Comparison of ENCODE assay signal across 25 cellular contexts in genomic region chr19:5942991-5943390, GRCh38. TPM values are rescaled to one million over a fixed set of nuclear protein-coding genes. Genes with fewer than 3 reads are reported as not detected.
DNase-seq lines count a peak whose midpoint lies in the region; ATAC-seq and TF ChIP-seq lines count a peak whose summit lies in the region.
"Had no signal": no experiment of that assay in that cellular context is flagged by ENCODE, and none has a peak within 500 bp of the region (broad histone marks: within the 10 kb centered on the region; RNA-seq: fewer than 3 reads in every experiment).

No MANE protein-coding gene starts in this region.

- TF ChIP-seq CTCF in HEK293 (tag by site-specific recombination; IDR thresholded peaks at IDR 0.05) (no peak), hepatocyte (IDR thresholded peaks at IDR 0.05; ENCODE audit: poor library complexity) (no peak)

- H3K4me3 ChIP-seq in HEK293 (ENCODE audit: low read depth, low read length), result no peak overlapping the region
- H3K4me3 ChIP-seq in hepatocyte, result no peak overlapping the region
- no peak overlapping the region for H3K4me3 ChIP-seq in rectal smooth muscle tissue (ENCODE audit: low read length)
- H3K4me3 ChIP-seq: body of pancreas, gastrocnemius medialis, ovary, tibial nerve had no signal

- no peak overlapping the region for H3K9ac ChIP-seq in rectal smooth muscle tissue (ENCODE audit: low read length)

- H3K36me3 Mint-ChIP-seq in activated CD8-positive, alpha-beta T cell treated with anti-CD3 and anti-CD28 coated beads, Interleukin-2, amount 10 ng/mL, durations not matched to agents 7 days and 5 days (ENCODE audit: low read depth), result peaks cover 32% of the 10 kb centered on the region

- H3K4me1 Mint-ChIP-seq in activated CD8-positive, alpha-beta T cell treated with anti-CD3 and anti-CD28 coated beads, Interleukin-2, amount 10 ng/mL, durations not matched to agents 7 days and 5 days (ENCODE audit: low read depth), result peaks cover 18% of the 10 kb centered on the region

- no peak overlapping the region for H2AFZ ChIP-seq in hepatocyte

- H3K27ac ChIP-seq in HEK293 (ENCODE audit: extremely low read depth, low read depth, low read length) (no peak overlapping the region), hepatocyte (peak overlapping the region; percentile 80), rectal smooth muscle tissue (ENCODE audit: low read depth, low read length) (peak overlapping the region; percentile 73)
- H3K27ac ChIP-seq: body of pancreas, gastrocnemius medialis, ovary, WERI-Rb-1 had no signal

- peak overlapping the region; percentile 24 for H3K4me2 ChIP-seq in hepatocyte

- H3K27me3 ChIP-seq in hepatocyte (no peaks in the 10 kb centered on the region), rectal smooth muscle tissue (ENCODE audit: control insufficient read depth, insufficient read depth, low read length) (no peaks in the 10 kb centered on the region)
- H3K27me3 ChIP-seq: body of pancreas, gastrocnemius medialis, ovary, tibial nerve had no signal

- peaks cover 45% of the 10 kb centered on the region for H4K20me1 ChIP-seq in hepatocyte (ENCODE audit: insufficient read depth, poor library complexity, severe bottlenecking)

- no peaks in the 10 kb centered on the region for H3K27me3 Mint-ChIP-seq in activated CD8-positive, alpha-beta T cell treated with anti-CD3 and anti-CD28 coated beads, Interleukin-2, amount 10 ng/mL, durations not matched to agents 7 days and 5 days (ENCODE audit: low read depth)
- H3K27me3 Mint-ChIP-seq: activated CD4-positive, alpha-beta T cell treated with anti-CD3 and anti-CD28 coated beads, Interleukin-2, amount 10 ng/mL, durations not matched to agents 7 days and 5 days; activated naive CD8-positive, alpha-beta T cell treated with anti-CD3 and anti-CD28 coated beads, Interleukin-2, amount 50 U/mL, for 24 hours; IgD-negative memory B cell; naive thymus-derived CD4-positive, alpha-beta T cell; stimulated activated naive CD8-positive, alpha-beta T cell treated with anti-CD3 and anti-CD28 coated beads, Interleukin-15, amount 100 ng/mL, for 72 hours had no signal

- peaks cover 90% of the 10 kb centered on the region for H3K79me2 ChIP-seq in hepatocyte

- H3K9me2 ChIP-seq in hepatocyte (replicated peaks; ENCODE audit: insufficient read depth), result no peaks in the 10 kb centered on the region

- 69% methylated on average over 9 of the region's 9 CpGs for WGBS in hepatocyte (ENCODE audit: low lambda C conversion rate, missing lambda C conversion rate)

- H3K4me3 Mint-ChIP-seq in activated CD8-positive, alpha-beta T cell treated with anti-CD3 and anti-CD28 coated beads, Interleukin-2, amount 10 ng/mL, durations not matched to agents 7 days and 5 days, result no peak overlapping the region
- H3K4me3 Mint-ChIP-seq: activated CD4-positive, alpha-beta T cell treated with anti-CD3 and anti-CD28 coated beads, Interleukin-2, amount 10 ng/mL, durations not matched to agents 7 days and 5 days; activated naive CD8-positive, alpha-beta T cell treated with anti-CD3 and anti-CD28 coated beads, Interleukin-2, amount 50 U/mL, for 24 hours; IgD-negative memory B cell; naive thymus-derived CD4-positive, alpha-beta T cell; stimulated activated naive CD8-positive, alpha-beta T cell treated with anti-CD3 and anti-CD28 coated beads, Interleukin-15, amount 100 ng/mL, for 72 hours had no signal

- H3K9me3 ChIP-seq in HEK293 (ENCODE audit: control insufficient read depth, insufficient read depth, low read depth, low read length) (no peaks in the 10 kb centered on the region), hepatocyte (ENCODE audit: low read depth) (no peaks in the 10 kb centered on the region)
- H3K9me3 ChIP-seq: body of pancreas, gastrocnemius medialis, ovary, tibial nerve had no signal

- no peaks in the 10 kb centered on the region for H3K9me3 Mint-ChIP-seq in activated CD8-positive, alpha-beta T cell treated with anti-CD3 and anti-CD28 coated beads, Interleukin-2, amount 10 ng/mL, durations not matched to agents 7 days and 5 days (ENCODE audit: insufficient read depth)
- H3K9me3 Mint-ChIP-seq: activated CD4-positive, alpha-beta T cell treated with anti-CD3 and anti-CD28 coated beads, Interleukin-2, amount 10 ng/mL, durations not matched to agents 7 days and 5 days; activated naive CD8-positive, alpha-beta T cell treated with anti-CD3 and anti-CD28 coated beads, Interleukin-2, amount 50 U/mL, for 24 hours; IgD-negative memory B cell; naive thymus-derived CD4-positive, alpha-beta T cell; stimulated activated naive CD8-positive, alpha-beta T cell treated with anti-CD3 and anti-CD28 coated beads, Interleukin-15, amount 100 ng/mL, for 72 hours had no signal

- CTCF ChIA-PET in HEK293 (lab: Yijun Ruan, JAX), result interaction anchor here (0.6 to 1.0 kb wide), 3 partner anchors 13 to 134 kb away, joined by 3 to 6 read pairs (median 3); no protein-coding TSS in a partner anchor
- CTCF ChIA-PET in activated CD8-positive, alpha-beta T cell treated with anti-CD3 and anti-CD28 coated beads, Interleukin-2, amount 10 ng/mL, durations not matched to agents 7 days and 5 days (lab: Charles Lee), result interaction anchor here (2.3 to 2.5 kb wide), 2 partner anchors 25 to 139 kb away, joined by 9 to 11 read pairs; no protein-coding TSS in a partner anchor

- ATAC-seq in activated CD8-positive, alpha-beta T cell treated with anti-CD3 and anti-CD28 coated beads, Interleukin-2, amount 10 ng/mL, durations not matched to agents 7 days and 5 days, result no peak
- ATAC-seq in HG02759 (IDR thresholded peaks at IDR 0.05; ENCODE audit: unreplicated experiment), result no peak
- ATAC-seq: body of pancreas; gastrocnemius medialis; naive thymus-derived CD4-positive, alpha-beta T cell had no signal

- POLR2A ChIA-PET in HEK293 (lab: Yijun Ruan, JAX), result no interaction called here
- POLR2A ChIA-PET in activated CD8-positive, alpha-beta T cell treated with anti-CD3 and anti-CD28 coated beads, Interleukin-2, amount 10 ng/mL, durations not matched to agents 7 days and 5 days (lab: Charles Lee), result no interaction called here

- H3K36me3 ChIP-seq in HEK293 (ENCODE audit: control insufficient read depth in 2 of 2, insufficient read depth in 1 of 2, low read length in 2 of 2), result peaks cover 0 to 40% of the 10 kb centered on the region in 2 experiments; a peak in 2 of 3 replicates
- H3K36me3 ChIP-seq in hepatocyte (replicated peaks; ENCODE audit: insufficient read depth, low read depth), result no peaks in the 10 kb centered on the region
- H3K36me3 ChIP-seq in rectal smooth muscle tissue (ENCODE audit: control insufficient read depth, insufficient read depth, low read length), result peaks cover 10% of the 10 kb centered on the region
- H3K36me3 ChIP-seq: ovary had no signal

- peaks cover 5% of the 10 kb centered on the region; the same call in 1 of the 2 replicates for H3K4me1 ChIP-seq in HEK293 (ENCODE audit: control insufficient read depth, insufficient read depth, low read length)
- H3K4me1 ChIP-seq in hepatocyte (ENCODE audit: insufficient read depth), result peaks cover 32% of the 10 kb centered on the region
- peaks cover 32% of the 10 kb centered on the region for H3K4me1 ChIP-seq in rectal smooth muscle tissue (ENCODE audit: control insufficient read depth, insufficient read depth, low read length)
- H3K4me1 ChIP-seq: body of pancreas had no signal

- no peak for DNase-seq in activated CD8-positive, alpha-beta T cell treated with anti-CD3 and anti-CD28 coated beads, Interleukin-2, amount 10 ng/mL, durations not matched to agents 7 days and 5 days
- DNase-seq in hepatocyte (ENCODE audit: low spot score) (no peak), GM03348 (ENCODE audit: low spot score) (no peak), epidermal melanocyte (ENCODE audit: insufficient read length, low spot score) (no peak)
- DNase-seq in stimulated activated CD4-positive, alpha-beta T cell treated with anti-CD3 and anti-CD28 coated beads, Interleukin-2, amount 100 ng/mL, for 24 hours, result no peak
- DNase-seq: activated CD4-positive, alpha-beta T cell treated with anti-CD3 and anti-CD28 coated beads, Interleukin-2, amount 10 ng/mL, durations not matched to agents 7 days and 5 days; activated naive CD8-positive, alpha-beta T cell treated with anti-CD3 and anti-CD28 coated beads, Interleukin-2, amount 50 U/mL, for 24 hours; body of pancreas; gastrocnemius medialis; HCEC 1CT; kidney; naive thymus-derived CD4-positive, alpha-beta T cell; NCI-H1105; NCI-H2029 treated with DMSO at 0.1 percent for 48 hours; NCI-H446; NCI-H82; ovary; stimulated activated naive CD8-positive, alpha-beta T cell treated with anti-CD3 and anti-CD28 coated beads, Interleukin-15, amount 100 ng/mL, for 72 hours; T-helper 9 cell; WERI-Rb-1 had no signal

- H3K27ac Mint-ChIP-seq in activated CD8-positive, alpha-beta T cell treated with anti-CD3 and anti-CD28 coated beads, Interleukin-2, amount 10 ng/mL, durations not matched to agents 7 days and 5 days, result peak overlapping the region; percentile 52
- H3K27ac Mint-ChIP-seq: activated CD4-positive, alpha-beta T cell treated with anti-CD3 and anti-CD28 coated beads, Interleukin-2, amount 10 ng/mL, durations not matched to agents 7 days and 5 days; activated naive CD8-positive, alpha-beta T cell treated with anti-CD3 and anti-CD28 coated beads, Interleukin-2, amount 50 U/mL, for 24 hours; IgD-negative memory B cell had no signal

TF ChIP-seq in HEK293, 187 proteins besides CTCF, POLR2A, EP300 and RAD21:
- TF ChIP-seq ZNF777 (tag by site-specific recombination; IDR thresholded peaks at IDR 0.05; ENCODE audit: borderline replicate concordance) (no peak), KLF7 (tag by site-specific recombination; IDR thresholded peaks at IDR 0.05; ENCODE audit: borderline replicate concordance) (no peak), ZSCAN16 (tag by site-specific recombination; IDR thresholded peaks at IDR 0.05) (0 out of 2 replicates have a peak, but pooled peaks have one; percentile 52), ZNF549 (tag by site-specific recombination; IDR thresholded peaks at IDR 0.05) (no peak), ZNF19 (tag by site-specific recombination; IDR thresholded peaks at IDR 0.05; ENCODE audit: low read depth) (no peak), ZNF658 (tag by site-specific recombination; IDR thresholded peaks at IDR 0.05) (no peak)
TF ChIP-seq in HEK293: peak in this region for 1.

RNA-seq across cellular contexts. Expression of gene CAPS, which starts 28.9 kb away (rescaled TPM):
- 10 to 100 TPM; 11.4 to 12.0 TPM for total RNA-seq in activated CD8-positive, alpha-beta T cell treated with anti-CD3 and anti-CD28 coated beads, Interleukin-2, amount 10 ng/mL, durations not matched to agents 7 days and 5 days
- total RNA-seq in hepatocyte, result 7.5 and 15.5 TPM in 2 replicates
- 17.8 and 23.1 TPM in 2 replicates for polyA plus RNA-seq in hepatocyte

RNA-seq across cellular contexts. Expression of gene RANBP3, which starts 34.9 kb away (rescaled TPM):
- total RNA-seq in activated CD8-positive, alpha-beta T cell treated with anti-CD3 and anti-CD28 coated beads, Interleukin-2, amount 10 ng/mL, durations not matched to agents 7 days and 5 days, result 10 to 100 TPM; 82.2 to 93.6 TPM
- 51.0 and 78.1 TPM in 2 replicates for total RNA-seq in hepatocyte
- 10.4 and 16.4 TPM in 2 replicates for polyA plus RNA-seq in hepatocyte

RNA-seq across cellular contexts. Expression of gene VMAC, which starts 38.3 kb away (rescaled TPM):
- 1 to 10 TPM; 6.2 to 6.8 TPM for total RNA-seq in activated CD8-positive, alpha-beta T cell treated with anti-CD3 and anti-CD28 coated beads, Interleukin-2, amount 10 ng/mL, durations not matched to agents 7 days and 5 days
- 4.3 and 5.9 TPM in 2 replicates for total RNA-seq in hepatocyte
- 3.1 and 4.5 TPM in 2 replicates for polyA plus RNA-seq in hepatocyte

RNA-seq across cellular contexts. Expression of gene NDUFA11, which starts 39.4 kb away (rescaled TPM):
- 100 to 1,000 TPM; 225 to 228 TPM for total RNA-seq in activated CD8-positive, alpha-beta T cell treated with anti-CD3 and anti-CD28 coated beads, Interleukin-2, amount 10 ng/mL, durations not matched to agents 7 days and 5 days
- total RNA-seq in hepatocyte, result 158 and 171 TPM in 2 replicates
- 437 and 441 TPM in 2 replicates for polyA plus RNA-seq in hepatocyte
